In the genomic region with DNA sequence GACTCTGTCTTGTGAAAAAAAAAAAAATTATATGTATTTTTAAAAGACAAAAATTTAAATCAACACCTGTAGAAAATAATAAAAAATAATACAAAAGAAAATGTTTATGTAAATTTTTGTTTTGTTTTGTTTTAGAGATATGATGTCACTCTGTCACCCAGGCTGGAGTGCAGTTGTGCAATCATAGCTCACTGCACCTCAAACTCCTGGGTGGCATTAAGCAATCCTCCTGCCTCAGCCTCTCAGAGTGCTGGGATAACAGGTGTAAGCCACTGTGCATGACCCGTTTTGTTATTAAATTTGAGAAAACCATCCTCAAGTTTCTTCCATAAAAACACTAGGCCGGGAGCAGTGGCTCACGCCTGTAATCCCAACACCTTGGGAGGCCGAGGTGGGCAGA, we compare ENCODE assay signal across 2 cellular contexts.
TF ChIP-seq lines count a peak whose summit lies in the region.

No MANE protein-coding gene starts in this region.

TF ChIP-seq in IMR-90, 13 proteins besides CTCF, POLR2A, EP300 and RAD21:
- TF ChIP-seq FOS (IDR thresholded peaks at IDR 0.05; ENCODE audit: low read depth, low read length) (no peak), CEBPB (IDR thresholded peaks at IDR 0.05; ENCODE audit: low read depth, low read length) (peak; percentile 79), BHLHE40 (IDR thresholded peaks at IDR 0.05; ENCODE audit: low read depth, low read length) (no peak)

TF ChIP-seq in H1, 55 proteins besides CTCF, POLR2A, EP300 and RAD21:
- TF ChIP-seq CBX8 (IDR thresholded peaks at IDR 0.05; ENCODE audit: borderline replicate concordance, low read depth, low read length): no peak
- TF ChIP-seq KDM1A (IDR thresholded peaks at IDR 0.05; ENCODE audit: borderline replicate concordance, low read length): no peak
- no peak for TF ChIP-seq MAFK (IDR thresholded peaks at IDR 0.05; ENCODE audit: low read depth, low read length)
- peak; percentile 54; the same call in 1 of the 2 replicates for TF ChIP-seq CEBPB (IDR thresholded peaks at IDR 0.05; ENCODE audit: low read depth, low read length)
- no peak for TF ChIP-seq TAF1 (IDR thresholded peaks at IDR 0.05; ENCODE audit: low read depth, low read length)
- TF ChIP-seq KDM4A (IDR thresholded peaks at IDR 0.05; ENCODE audit: low read depth, low read length, severe bottlenecking): no peak
- TF ChIP-seq CHD1 (IDR thresholded peaks at IDR 0.05; ENCODE audit: low read depth, low read length): no peak
- no peak for TF ChIP-seq RBBP5 (IDR thresholded peaks at IDR 0.05; ENCODE audit: borderline replicate concordance, low read depth, low read length)
- TF ChIP-seq USF2 (IDR thresholded peaks at IDR 0.05; ENCODE audit: low read length): no peak
